In genomic region chr3:71360170-71360569, GRCh38 we compare ENCODE assay signal across 8 cellular contexts.
DNase-seq lines count a peak whose midpoint lies in the region; ATAC-seq lines count a peak whose summit lies in the region.

No MANE protein-coding gene starts in this region.

- CTCF ChIA-PET in activated CD4-positive, alpha-beta memory T cell treated with anti-CD3 and anti-CD28 coated beads, Interleukin-2, amount 10 ng/mL, durations not matched to agents 7 days and 5 days (lab: Charles Lee) = no interaction called here

- no peaks in the 10 kb centered on the region for H3K9me3 Mint-ChIP-seq in activated CD4-positive, alpha-beta memory T cell treated with anti-CD3 and anti-CD28 coated beads, Interleukin-2, amount 10 ng/mL, durations not matched to agents 7 days and 5 days

- peak; percentile 62 for DNase-seq in stimulated activated CD4-positive, alpha-beta T cell treated with anti-CD3 and anti-CD28 coated beads, Interleukin-4, amount 100 ng/mL, for 24 hours
- DNase-seq in stimulated activated CD4-positive, alpha-beta T cell treated with anti-CD3 and anti-CD28 coated beads, Interleukin-12 subunit alpha, Interleukin-12 subunit beta, amount 100 ng/mL, for 4 hours = no peak
- DNase-seq in activated CD4-positive, alpha-beta memory T cell treated with anti-CD3 and anti-CD28 coated beads, Interleukin-2, amount 10 ng/mL, durations not matched to agents 7 days and 5 days = no peak
- DNase-seq in NCI-H1048 (lab: John Stamatoyannopoulos, UW) = no peak
- no peak for DNase-seq in NCI-H524 (lab: John Stamatoyannopoulos, UW)

- no peak overlapping the region for H3K4me3 Mint-ChIP-seq in activated CD4-positive, alpha-beta memory T cell treated with anti-CD3 and anti-CD28 coated beads, Interleukin-2, amount 10 ng/mL, durations not matched to agents 7 days and 5 days

- POLR2A ChIA-PET in activated CD4-positive, alpha-beta memory T cell treated with anti-CD3 and anti-CD28 coated beads, Interleukin-2, amount 10 ng/mL, durations not matched to agents 7 days and 5 days (lab: Charles Lee) = interaction anchor here (0.6 to 3.0 kb wide), 15 partner anchors 14 to 309 kb away, joined by 3 to 13 read pairs (median 4); partner anchors contain the start of gene FOXP1

- ATAC-seq in HG02943 (IDR thresholded peaks at IDR 0.05; ENCODE audit: low read depth, unreplicated experiment) (peak; percentile 58), GM21360 (IDR thresholded peaks at IDR 0.05; ENCODE audit: unreplicated experiment) (no peak), HG03520 (IDR thresholded peaks at IDR 0.05; ENCODE audit: unreplicated experiment) (no peak)

- no peaks in the 10 kb centered on the region for H3K36me3 Mint-ChIP-seq in activated CD4-positive, alpha-beta memory T cell treated with anti-CD3 and anti-CD28 coated beads, Interleukin-2, amount 10 ng/mL, durations not matched to agents 7 days and 5 days (ENCODE audit: low read depth)

- peaks cover 68% of the 10 kb centered on the region for H3K4me1 Mint-ChIP-seq in activated CD4-positive, alpha-beta memory T cell treated with anti-CD3 and anti-CD28 coated beads, Interleukin-2, amount 10 ng/mL, durations not matched to agents 7 days and 5 days

- H3K27ac Mint-ChIP-seq in activated CD4-positive, alpha-beta memory T cell treated with anti-CD3 and anti-CD28 coated beads, Interleukin-2, amount 10 ng/mL, durations not matched to agents 7 days and 5 days = peak overlapping the region; percentile 79

- no peaks in the 10 kb centered on the region for H3K27me3 Mint-ChIP-seq in activated CD4-positive, alpha-beta memory T cell treated with anti-CD3 and anti-CD28 coated beads, Interleukin-2, amount 10 ng/mL, durations not matched to agents 7 days and 5 days
